2 cellular contexts compared by ENCODE assay signal in genomic region chr1:26162220-26162703, GRCh38.
TF ChIP-seq lines count a peak whose summit lies in the region.

No MANE protein-coding gene starts in this region.

TF ChIP-seq in HEK293, 187 proteins besides CTCF, POLR2A, EP300 and RAD21 (continued from another document and continues in another):
- TF ChIP-seq, protein P1, sequence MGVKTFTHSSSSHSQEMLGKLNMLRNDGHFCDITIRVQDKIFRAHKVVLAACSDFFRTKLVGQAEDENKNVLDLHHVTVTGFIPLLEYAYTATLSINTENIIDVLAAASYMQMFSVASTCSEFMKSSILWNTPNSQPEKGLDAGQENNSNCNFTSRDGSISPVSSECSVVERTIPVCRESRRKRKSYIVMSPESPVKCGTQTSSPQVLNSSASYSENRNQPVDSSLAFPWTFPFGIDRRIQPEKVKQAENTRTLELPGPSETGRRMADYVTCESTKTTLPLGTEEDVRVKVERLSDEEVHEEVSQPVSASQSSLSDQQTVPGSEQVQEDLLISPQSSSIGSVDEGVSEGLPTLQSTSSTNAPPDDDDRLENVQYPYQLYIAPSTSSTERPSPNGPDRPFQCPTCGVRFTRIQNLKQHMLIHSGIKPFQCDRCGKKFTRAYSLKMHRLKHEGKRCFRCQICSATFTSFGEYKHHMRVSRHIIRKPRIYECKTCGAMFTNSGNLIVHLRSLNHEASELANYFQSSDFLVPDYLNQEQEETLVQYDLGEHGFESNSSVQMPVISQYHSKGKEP (tag by site-specific recombination; IDR thresholded peaks at IDR 0.05) = no peak
- TF ChIP-seq ZNF202 (tag by site-specific recombination; IDR thresholded peaks at IDR 0.05; ENCODE audit: borderline replicate concordance) (no peak), ZBTB26 (tag by site-specific recombination; optimal IDR thresholded peaks at IDR 0.05) (peak; percentile 7), YY1 (tag by site-specific recombination; IDR thresholded peaks at IDR 0.05) (no peak), ZNF366 (tag by site-specific recombination; conservative IDR thresholded peaks at IDR 0.05) (no peak), ZNF211 (tag by site-specific recombination; IDR thresholded peaks at IDR 0.05; ENCODE audit: low read depth) (no peak), ZNF692 (tag by site-specific recombination; IDR thresholded peaks at IDR 0.05) (no peak), ZNF530 (tag by site-specific recombination; IDR thresholded peaks at IDR 0.05; ENCODE audit: low read depth) (no peak), INSM2 (tag by site-specific recombination; IDR thresholded peaks at IDR 0.05) (no peak), KLF16 (tag by site-specific recombination; IDR thresholded peaks at IDR 0.05) (no peak), ZNF146 (tag by site-specific recombination; IDR thresholded peaks at IDR 0.05) (no peak), GLIS1 (tag by site-specific recombination; IDR thresholded peaks at IDR 0.05) (0 out of 2 replicates have a peak, but pooled peaks have one; percentile 3), ZNF621 (tag by site-specific recombination; IDR thresholded peaks at IDR 0.05) (no peak), ZNF274 (IDR thresholded peaks at IDR 0.05; ENCODE audit: low read length) (no peak), ZNF274 (tag by site-specific recombination; IDR thresholded peaks at IDR 0.05; ENCODE audit: borderline replicate concordance) (no peak), ZNF341 (tag by site-specific recombination; IDR thresholded peaks at IDR 0.05; ENCODE audit: low read depth) (peak; percentile 22; the same call in 1 of the 2 replicates), ZNF433 (tag by site-specific recombination; IDR thresholded peaks at IDR 0.05; ENCODE audit: low read depth) (no peak), ZNF626 (tag by site-specific recombination; IDR thresholded peaks at IDR 0.05) (no peak), ZNF423 (tag by site-specific recombination; IDR thresholded peaks at IDR 0.05) (no peak), HOXD13 (CRISPR knock-in tag; IDR thresholded peaks at IDR 0.05; ENCODE audit: borderline replicate concordance) (no peak), ZFP37 (tag by site-specific recombination; IDR thresholded peaks at IDR 0.05) (no peak), KLF1 (tag by site-specific recombination; IDR thresholded peaks at IDR 0.05) (no peak)
- TF ChIP-seq, protein P2, sequence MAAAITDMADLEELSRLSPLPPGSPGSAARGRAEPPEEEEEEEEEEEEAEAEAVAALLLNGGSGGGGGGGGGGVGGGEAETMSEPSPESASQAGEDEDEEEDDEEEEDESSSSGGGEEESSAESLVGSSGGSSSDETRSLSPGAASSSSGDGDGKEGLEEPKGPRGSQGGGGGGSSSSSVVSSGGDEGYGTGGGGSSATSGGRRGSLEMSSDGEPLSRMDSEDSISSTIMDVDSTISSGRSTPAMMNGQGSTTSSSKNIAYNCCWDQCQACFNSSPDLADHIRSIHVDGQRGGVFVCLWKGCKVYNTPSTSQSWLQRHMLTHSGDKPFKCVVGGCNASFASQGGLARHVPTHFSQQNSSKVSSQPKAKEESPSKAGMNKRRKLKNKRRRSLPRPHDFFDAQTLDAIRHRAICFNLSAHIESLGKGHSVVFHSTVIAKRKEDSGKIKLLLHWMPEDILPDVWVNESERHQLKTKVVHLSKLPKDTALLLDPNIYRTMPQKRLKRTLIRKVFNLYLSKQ (tag by site-specific recombination; IDR thresholded peaks at IDR 0.05; ENCODE audit: borderline replicate concordance) = no peak
- TF ChIP-seq, protein P3, sequence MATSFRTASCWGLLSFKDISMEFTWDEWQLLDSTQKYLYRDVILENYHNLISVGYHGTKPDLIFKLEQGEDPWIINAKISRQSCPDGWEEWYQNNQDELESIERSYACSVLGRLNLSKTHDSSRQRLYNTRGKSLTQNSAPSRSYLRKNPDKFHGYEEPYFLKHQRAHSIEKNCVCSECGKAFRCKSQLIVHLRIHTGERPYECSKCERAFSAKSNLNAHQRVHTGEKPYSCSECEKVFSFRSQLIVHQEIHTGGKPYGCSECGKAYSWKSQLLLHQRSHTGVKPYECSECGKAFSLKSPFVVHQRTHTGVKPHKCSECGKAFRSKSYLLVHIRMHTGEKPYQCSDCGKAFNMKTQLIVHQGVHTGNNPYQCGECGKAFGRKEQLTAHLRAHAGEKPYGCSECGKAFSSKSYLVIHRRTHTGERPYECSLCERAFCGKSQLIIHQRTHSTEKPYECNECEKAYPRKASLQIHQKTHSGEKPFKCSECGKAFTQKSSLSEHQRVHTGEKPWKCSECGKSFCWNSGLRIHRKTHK (tag by site-specific recombination; IDR thresholded peaks at IDR 0.05) = no peak

TF ChIP-seq in WTC11, 78 proteins besides CTCF, POLR2A, EP300 and RAD21 (continued from another document):
- TF ChIP-seq KAT7 (CRISPR knock-in tag; IDR thresholded peaks at IDR 0.05; ENCODE audit: borderline replicate concordance) (no peak), ZNF138 (CRISPR knock-in tag; conservative IDR thresholded peaks at IDR 0.05) (no peak), SP1 (CRISPR knock-in tag; conservative IDR thresholded peaks at IDR 0.05) (no peak), CDX4 (CRISPR knock-in tag; IDR thresholded peaks at IDR 0.05; ENCODE audit: borderline replicate concordance) (no peak), NR1H2 (CRISPR knock-in tag; IDR thresholded peaks at IDR 0.05) (no peak), TEAD4 (CRISPR knock-in tag; IDR thresholded peaks at IDR 0.05) (no peak), CBFB (CRISPR knock-in tag; IDR thresholded peaks at IDR 0.05; ENCODE audit: low read depth) (no peak)
- TF ChIP-seq, protein P4, sequence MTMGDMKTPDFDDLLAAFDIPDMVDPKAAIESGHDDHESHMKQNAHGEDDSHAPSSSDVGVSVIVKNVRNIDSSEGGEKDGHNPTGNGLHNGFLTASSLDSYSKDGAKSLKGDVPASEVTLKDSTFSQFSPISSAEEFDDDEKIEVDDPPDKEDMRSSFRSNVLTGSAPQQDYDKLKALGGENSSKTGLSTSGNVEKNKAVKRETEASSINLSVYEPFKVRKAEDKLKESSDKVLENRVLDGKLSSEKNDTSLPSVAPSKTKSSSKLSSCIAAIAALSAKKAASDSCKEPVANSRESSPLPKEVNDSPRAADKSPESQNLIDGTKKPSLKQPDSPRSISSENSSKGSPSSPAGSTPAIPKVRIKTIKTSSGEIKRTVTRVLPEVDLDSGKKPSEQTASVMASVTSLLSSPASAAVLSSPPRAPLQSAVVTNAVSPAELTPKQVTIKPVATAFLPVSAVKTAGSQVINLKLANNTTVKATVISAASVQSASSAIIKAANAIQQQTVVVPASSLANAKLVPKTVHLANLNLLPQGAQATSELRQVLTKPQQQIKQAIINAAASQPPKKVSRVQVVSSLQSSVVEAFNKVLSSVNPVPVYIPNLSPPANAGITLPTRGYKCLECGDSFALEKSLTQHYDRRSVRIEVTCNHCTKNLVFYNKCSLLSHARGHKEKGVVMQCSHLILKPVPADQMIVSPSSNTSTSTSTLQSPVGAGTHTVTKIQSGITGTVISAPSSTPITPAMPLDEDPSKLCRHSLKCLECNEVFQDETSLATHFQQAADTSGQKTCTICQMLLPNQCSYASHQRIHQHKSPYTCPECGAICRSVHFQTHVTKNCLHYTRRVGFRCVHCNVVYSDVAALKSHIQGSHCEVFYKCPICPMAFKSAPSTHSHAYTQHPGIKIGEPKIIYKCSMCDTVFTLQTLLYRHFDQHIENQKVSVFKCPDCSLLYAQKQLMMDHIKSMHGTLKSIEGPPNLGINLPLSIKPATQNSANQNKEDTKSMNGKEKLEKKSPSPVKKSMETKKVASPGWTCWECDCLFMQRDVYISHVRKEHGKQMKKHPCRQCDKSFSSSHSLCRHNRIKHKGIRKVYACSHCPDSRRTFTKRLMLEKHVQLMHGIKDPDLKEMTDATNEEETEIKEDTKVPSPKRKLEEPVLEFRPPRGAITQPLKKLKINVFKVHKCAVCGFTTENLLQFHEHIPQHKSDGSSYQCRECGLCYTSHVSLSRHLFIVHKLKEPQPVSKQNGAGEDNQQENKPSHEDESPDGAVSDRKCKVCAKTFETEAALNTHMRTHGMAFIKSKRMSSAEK (CRISPR knock-in tag; IDR thresholded peaks at IDR 0.05; ENCODE audit: borderline replicate concordance) = no peak
